8 cellular contexts compared by ENCODE assay signal in genomic region chr11:14642873-14643696, GRCh38. TPM values are rescaled to one million over a fixed set of nuclear protein-coding genes. Genes with fewer than 3 reads are reported as not detected.
A peak's percentile ranks its signal among the peaks of the same experiment; 100 is the strongest.
DNase-seq lines count a peak whose midpoint lies in the region; ATAC-seq, FAIRE-seq and TF ChIP-seq lines count a peak whose summit lies in the region.

No MANE protein-coding gene starts in this region.

- no peaks in the 10 kb centered on the region for H3K36me3 ChIP-seq in right atrium auricular region
- no peaks in the 10 kb centered on the region for H3K36me3 ChIP-seq in liver (ENCODE audit: control insufficient read depth in 4 of 4, insufficient read depth in 3 of 4, low read depth in 1 of 4, low read length in 3 of 4)
- no peaks in the 10 kb centered on the region for H3K36me3 ChIP-seq in stomach smooth muscle (ENCODE audit: control insufficient read depth in 2 of 2, insufficient read depth in 2 of 2, low read length in 2 of 2)

- WGBS in liver = 20% methylated on average over 52 of the region's 52 CpGs

- no peaks in the 10 kb centered on the region for H3K27me3 ChIP-seq in right atrium auricular region
- no peaks in the 10 kb centered on the region for H3K27me3 ChIP-seq in liver (ENCODE audit: control insufficient read depth in 4 of 4, insufficient read depth in 4 of 4, low read length in 3 of 4)
- peaks cover 0 to 22% of the 10 kb centered on the region in 2 donors for H3K27me3 ChIP-seq in stomach smooth muscle (ENCODE audit: control insufficient read depth in 1 of 2, insufficient read depth in 2 of 2, low read length in 2 of 2)

- no peak for DNase-seq in right atrium auricular region (ENCODE audit: low spot score)
- no peak for DNase-seq in cardiac septum (ENCODE audit: low spot score)
- DNase-seq in activated T-helper 2 cell treated with anti-CD3 and anti-CD28 coated beads, Interferon-gamma antibody, Interleukin-2, Interleukin-4, amounts not matched to agents 10 μg/mL and 5 μg/mL and 100 μg/mL, durations not matched to agents 14 hours and 24 hours and 36 hours (ENCODE audit: low spot score) = no peak
- DNase-seq in iPS-NIHi11 (ENCODE audit: low spot score) = no peak
- no peak for DNase-seq in RCC 7860 (ENCODE audit: low spot score)

- H3K4me3 ChIP-seq in right atrium auricular region (peak overlapping the region; percentile 87 to 96), liver (ENCODE audit: low read depth in 1 of 3, low read length in 3 of 3) (peak overlapping the region; percentile 79 to 84 (median 83)), stomach smooth muscle (ENCODE audit: low read length in 2 of 2) (peak overlapping the region; percentile 73 to 77)

- H3K9me3 ChIP-seq in right atrium auricular region (no peaks in the 10 kb centered on the region), liver (ENCODE audit: control insufficient read depth in 4 of 4, low read length in 3 of 4) (no peaks in the 10 kb centered on the region), stomach smooth muscle (ENCODE audit: control insufficient read depth in 2 of 2, low read length in 2 of 2) (no peaks in the 10 kb centered on the region)

- H3K4me1 ChIP-seq in right atrium auricular region = peaks cover 0 to 7% of the 10 kb centered on the region in 2 donors
- H3K4me1 ChIP-seq in liver (ENCODE audit: control insufficient read depth in 4 of 4, insufficient read depth in 4 of 4, low read length in 3 of 4) = peaks cover 1 to 37% (median 13%) of the 10 kb centered on the region in 4 donors
- peaks cover 9% of the 10 kb centered on the region for H3K4me1 ChIP-seq in stomach smooth muscle (ENCODE audit: control insufficient read depth, insufficient read depth, low read length)

- peak overlapping the region; percentile 80 to 94 for H3K9ac ChIP-seq in liver (ENCODE audit: low read depth in 1 of 2, low read length in 2 of 2)
- no peak overlapping the region for H3K9ac ChIP-seq in stomach smooth muscle (ENCODE audit: low read length in 2 of 2)

- H3K36me3 Mint-ChIP-seq in activated T-helper 2 cell treated with anti-CD3 and anti-CD28 coated beads, Interferon-gamma antibody, Interleukin-2, Interleukin-4, amounts not matched to agents 10 μg/mL and 5 μg/mL and 100 μg/mL, durations not matched to agents 14 hours and 24 hours and 36 hours (ENCODE audit: low read depth) = peaks cover 60% of the 10 kb centered on the region

- H3K4me1 Mint-ChIP-seq in activated T-helper 2 cell treated with anti-CD3 and anti-CD28 coated beads, Interferon-gamma antibody, Interleukin-2, Interleukin-4, amounts not matched to agents 10 μg/mL and 5 μg/mL and 100 μg/mL, durations not matched to agents 14 hours and 24 hours and 36 hours (ENCODE audit: low read depth) = peaks cover 46% of the 10 kb centered on the region

- peak overlapping the region; percentile 50 for H3K27ac Mint-ChIP-seq in activated T-helper 2 cell treated with anti-CD3 and anti-CD28 coated beads, Interferon-gamma antibody, Interleukin-2, Interleukin-4, amounts not matched to agents 10 μg/mL and 5 μg/mL and 100 μg/mL, durations not matched to agents 14 hours and 24 hours and 36 hours

- no peak for TF ChIP-seq RAD21 in liver (IDR thresholded peaks at IDR 0.05)

- TF ChIP-seq CTCF in right atrium auricular region (IDR thresholded peaks at IDR 0.05) (no peak), liver (IDR thresholded peaks at IDR 0.05; ENCODE audit: low read depth, low read length, missing input control) (no peak)

- H3K27me3 Mint-ChIP-seq in activated T-helper 2 cell treated with anti-CD3 and anti-CD28 coated beads, Interferon-gamma antibody, Interleukin-2, Interleukin-4, amounts not matched to agents 10 μg/mL and 5 μg/mL and 100 μg/mL, durations not matched to agents 14 hours and 24 hours and 36 hours (ENCODE audit: low read depth) = no peaks in the 10 kb centered on the region

- H3K27ac ChIP-seq in right atrium auricular region = peak overlapping the region; percentile 91 to 93
- peak overlapping the region; percentile 92 to 98 for H3K27ac ChIP-seq in liver (ENCODE audit: low read depth in 1 of 2, low read length in 2 of 2)
- no peak overlapping the region for H3K27ac ChIP-seq in stomach smooth muscle (ENCODE audit: low read length)

- FAIRE-seq in RCC 7860 (lab: Jason Lieb, UNC) = no peak

- ATAC-seq in HG02763 (IDR thresholded peaks at IDR 0.05; ENCODE audit: unreplicated experiment) = no peak

- no peaks in the 10 kb centered on the region for H3K9me3 Mint-ChIP-seq in activated T-helper 2 cell treated with anti-CD3 and anti-CD28 coated beads, Interferon-gamma antibody, Interleukin-2, Interleukin-4, amounts not matched to agents 10 μg/mL and 5 μg/mL and 100 μg/mL, durations not matched to agents 14 hours and 24 hours and 36 hours

- intact Hi-C loops in cardiac septum (cut with DNase I) = loop anchor here (2.0 to 5.0 kb wide), 2 partner anchors 106 to 250 kb away; partner anchors contain the start of gene CYP2R1
- intact Hi-C loops in activated T-helper 2 cell treated with anti-CD3 and anti-CD28 coated beads, Interferon-gamma antibody, Interleukin-2, Interleukin-4, amounts not matched to agents 10 μg/mL and 5 μg/mL and 100 μg/mL, durations not matched to agents 14 hours and 24 hours and 36 hours (cut with micrococcal nuclease) = loop anchor here (1.0 to 10.0 kb wide), 2 partner anchors 106 to 268 kb away; no protein-coding TSS in a partner anchor

- peak overlapping the region; percentile 87 for H3K4me3 Mint-ChIP-seq in activated T-helper 2 cell treated with anti-CD3 and anti-CD28 coated beads, Interferon-gamma antibody, Interleukin-2, Interleukin-4, amounts not matched to agents 10 μg/mL and 5 μg/mL and 100 μg/mL, durations not matched to agents 14 hours and 24 hours and 36 hours (ENCODE audit: low read depth)

TF ChIP-seq in liver, 16 proteins besides CTCF, POLR2A, EP300 and RAD21:
- no peak for TF ChIP-seq FOXA1 (IDR thresholded peaks at IDR 0.05)
- TF ChIP-seq HNF4A (conservative IDR thresholded peaks at IDR 0.05) = no peak
- TF ChIP-seq EGR1 (IDR thresholded peaks at IDR 0.05; ENCODE audit: low read depth in 2 of 2) = no peak
- TF ChIP-seq, protein P1, sequence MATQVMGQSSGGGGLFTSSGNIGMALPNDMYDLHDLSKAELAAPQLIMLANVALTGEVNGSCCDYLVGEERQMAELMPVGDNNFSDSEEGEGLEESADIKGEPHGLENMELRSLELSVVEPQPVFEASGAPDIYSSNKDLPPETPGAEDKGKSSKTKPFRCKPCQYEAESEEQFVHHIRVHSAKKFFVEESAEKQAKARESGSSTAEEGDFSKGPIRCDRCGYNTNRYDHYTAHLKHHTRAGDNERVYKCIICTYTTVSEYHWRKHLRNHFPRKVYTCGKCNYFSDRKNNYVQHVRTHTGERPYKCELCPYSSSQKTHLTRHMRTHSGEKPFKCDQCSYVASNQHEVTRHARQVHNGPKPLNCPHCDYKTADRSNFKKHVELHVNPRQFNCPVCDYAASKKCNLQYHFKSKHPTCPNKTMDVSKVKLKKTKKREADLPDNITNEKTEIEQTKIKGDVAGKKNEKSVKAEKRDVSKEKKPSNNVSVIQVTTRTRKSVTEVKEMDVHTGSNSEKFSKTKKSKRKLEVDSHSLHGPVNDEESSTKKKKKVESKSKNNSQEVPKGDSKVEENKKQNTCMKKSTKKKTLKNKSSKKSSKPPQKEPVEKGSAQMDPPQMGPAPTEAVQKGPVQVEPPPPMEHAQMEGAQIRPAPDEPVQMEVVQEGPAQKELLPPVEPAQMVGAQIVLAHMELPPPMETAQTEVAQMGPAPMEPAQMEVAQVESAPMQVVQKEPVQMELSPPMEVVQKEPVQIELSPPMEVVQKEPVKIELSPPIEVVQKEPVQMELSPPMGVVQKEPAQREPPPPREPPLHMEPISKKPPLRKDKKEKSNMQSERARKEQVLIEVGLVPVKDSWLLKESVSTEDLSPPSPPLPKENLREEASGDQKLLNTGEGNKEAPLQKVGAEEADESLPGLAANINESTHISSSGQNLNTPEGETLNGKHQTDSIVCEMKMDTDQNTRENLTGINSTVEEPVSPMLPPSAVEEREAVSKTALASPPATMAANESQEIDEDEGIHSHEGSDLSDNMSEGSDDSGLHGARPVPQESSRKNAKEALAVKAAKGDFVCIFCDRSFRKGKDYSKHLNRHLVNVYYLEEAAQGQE (IDR thresholded peaks at IDR 0.05) = no peak
- peak; percentile 34 for TF ChIP-seq YY1 (IDR thresholded peaks at IDR 0.05)
- TF ChIP-seq, protein P2, sequence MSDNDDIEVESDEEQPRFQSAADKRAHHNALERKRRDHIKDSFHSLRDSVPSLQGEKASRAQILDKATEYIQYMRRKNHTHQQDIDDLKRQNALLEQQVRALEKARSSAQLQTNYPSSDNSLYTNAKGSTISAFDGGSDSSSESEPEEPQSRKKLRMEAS (IDR thresholded peaks at IDR 0.05) = peak; percentile 42
- no peak for TF ChIP-seq HNF4G (IDR thresholded peaks at IDR 0.05)
TF ChIP-seq in liver: peak in this region for 2.

RNA-seq across cellular contexts. Expression of gene PDE3B, which starts 0.5 kb away (rescaled TPM):
- 10 to 100 TPM; 13.9 to 15.3 TPM for total RNA-seq in right atrium auricular region
- 8.7 TPM for total RNA-seq in cardiac septum
- 58.8 and 62.1 TPM in 2 replicates for total RNA-seq in activated T-helper 2 cell treated with anti-CD3 and anti-CD28 coated beads, Interferon-gamma antibody, Interleukin-2, Interleukin-4, amounts not matched to agents 10 μg/mL and 5 μg/mL and 100 μg/mL, durations not matched to agents 14 hours and 24 hours and 36 hours
- 10 to 100 TPM; 31.7 to 43.1 TPM for total RNA-seq in liver
- polyA plus RNA-seq in liver = 10 to 100 TPM; 11.3 to 11.7 TPM

Comparison
In these comparisons a context has a peak if more than half of its experiments do, and no peak if none do; other contexts are left out.
1. H3K9ac ChIP-seq: peak in liver (2 of 2); none in stomach smooth muscle (0 of 2).
2. Peak in every context shown above with its lines, with median percentiles within 50 percentile points of each other: H3K4me3 ChIP-seq.